In the genomic region with DNA sequence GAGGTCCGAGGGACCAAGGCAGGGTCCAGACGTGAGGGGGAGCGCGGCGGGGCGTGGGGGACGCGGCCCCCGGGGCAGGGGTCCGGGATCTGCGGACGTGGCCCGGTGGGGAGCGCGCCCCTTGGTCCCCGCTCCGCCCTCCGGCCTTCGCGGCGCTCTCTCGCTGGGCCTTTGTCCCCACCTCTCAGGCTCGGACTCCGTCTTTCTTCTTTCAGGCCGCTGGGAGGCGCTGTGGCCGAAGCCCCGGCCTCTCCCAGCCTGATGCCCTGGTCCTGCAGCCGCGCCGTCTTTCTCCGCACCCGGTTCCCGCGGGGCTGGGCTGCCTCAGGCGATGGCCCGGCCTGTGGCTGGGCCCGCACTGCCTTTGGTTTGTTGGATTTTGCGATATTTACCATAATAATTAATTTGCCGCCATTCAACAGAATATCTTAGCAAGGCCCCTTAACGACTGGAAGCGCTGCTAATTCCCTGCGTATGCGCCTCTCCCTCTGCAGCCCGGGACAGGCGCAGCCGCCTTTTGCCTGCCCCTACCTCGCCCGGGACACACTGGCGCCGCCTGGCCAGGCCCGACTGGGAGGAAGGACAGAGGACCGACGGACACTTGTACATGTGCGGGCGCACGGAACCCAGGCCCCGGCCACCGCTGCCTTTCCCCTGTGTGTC, we compare ENCODE assay signal across 1 cellular context.
TF ChIP-seq lines count a peak whose summit lies in the region.

No MANE protein-coding gene starts in this region.

TF ChIP-seq in HepG2, 621 proteins besides CTCF, POLR2A, EP300 and RAD21 (continues in another document):
- no peak for TF ChIP-seq FOXJ3 (CRISPR knock-in tag; IDR thresholded peaks at IDR 0.05; ENCODE audit: borderline replicate concordance)
- no peak for TF ChIP-seq ZZZ3 (CRISPR knock-in tag; IDR thresholded peaks at IDR 0.05; ENCODE audit: borderline replicate concordance)
- no peak for TF ChIP-seq RCOR2 (CRISPR knock-in tag; IDR thresholded peaks at IDR 0.05)
- TF ChIP-seq MEIS2 (CRISPR knock-in tag; IDR thresholded peaks at IDR 0.05): peak; percentile 53; the same call in 1 of the 2 replicates
- TF ChIP-seq THAP11 (CRISPR knock-in tag; IDR thresholded peaks at IDR 0.05): peak; percentile 32; the same call in 1 of the 2 replicates
- peak; percentile 79 for TF ChIP-seq ZFY (CRISPR knock-in tag; IDR thresholded peaks at IDR 0.05)
- TF ChIP-seq PAF1 (CRISPR knock-in tag; IDR thresholded peaks at IDR 0.05): no peak
- no peak for TF ChIP-seq FOXK2 (IDR thresholded peaks at IDR 0.05)
- no peak for TF ChIP-seq ZNF713 (CRISPR knock-in tag; IDR thresholded peaks at IDR 0.05)
- TF ChIP-seq PHB2 (IDR thresholded peaks at IDR 0.05; ENCODE audit: partially characterized antibody): no peak
- peak; percentile 48; the same call in 1 of the 2 replicates for TF ChIP-seq ZNF547 (CRISPR knock-in tag; IDR thresholded peaks at IDR 0.05)
- no peak for TF ChIP-seq ZNF282 (IDR thresholded peaks at IDR 0.05; ENCODE audit: partially characterized antibody)
- TF ChIP-seq MYC (CRISPR knock-in tag; IDR thresholded peaks at IDR 0.05; ENCODE audit: borderline replicate concordance): peak; percentile 18; the same call in 1 of the 2 replicates
- TF ChIP-seq ARNT2 (CRISPR knock-in tag; IDR thresholded peaks at IDR 0.05; ENCODE audit: low read depth): no peak
- TF ChIP-seq, protein P1, sequence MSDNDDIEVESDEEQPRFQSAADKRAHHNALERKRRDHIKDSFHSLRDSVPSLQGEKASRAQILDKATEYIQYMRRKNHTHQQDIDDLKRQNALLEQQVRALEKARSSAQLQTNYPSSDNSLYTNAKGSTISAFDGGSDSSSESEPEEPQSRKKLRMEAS (IDR thresholded peaks at IDR 0.05): no peak
- TF ChIP-seq, protein P2, sequence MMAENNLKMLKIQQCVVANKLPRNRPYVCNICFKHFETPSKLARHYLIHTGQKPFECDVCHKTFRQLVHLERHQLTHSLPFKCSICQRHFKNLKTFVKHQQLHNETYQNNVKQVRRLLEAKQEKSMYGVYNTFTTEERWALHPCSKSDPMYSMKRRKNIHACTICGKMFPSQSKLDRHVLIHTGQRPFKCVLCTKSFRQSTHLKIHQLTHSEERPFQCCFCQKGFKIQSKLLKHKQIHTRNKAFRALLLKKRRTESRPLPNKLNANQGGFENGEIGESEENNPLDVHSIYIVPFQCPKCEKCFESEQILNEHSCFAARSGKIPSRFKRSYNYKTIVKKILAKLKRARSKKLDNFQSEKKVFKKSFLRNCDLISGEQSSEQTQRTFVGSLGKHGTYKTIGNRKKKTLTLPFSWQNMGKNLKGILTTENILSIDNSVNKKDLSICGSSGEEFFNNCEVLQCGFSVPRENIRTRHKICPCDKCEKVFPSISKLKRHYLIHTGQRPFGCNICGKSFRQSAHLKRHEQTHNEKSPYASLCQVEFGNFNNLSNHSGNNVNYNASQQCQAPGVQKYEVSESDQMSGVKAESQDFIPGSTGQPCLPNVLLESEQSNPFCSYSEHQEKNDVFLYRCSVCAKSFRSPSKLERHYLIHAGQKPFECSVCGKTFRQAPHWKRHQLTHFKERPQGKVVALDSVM (CRISPR knock-in tag; IDR thresholded peaks at IDR 0.05): no peak
- TF ChIP-seq, protein P3, sequence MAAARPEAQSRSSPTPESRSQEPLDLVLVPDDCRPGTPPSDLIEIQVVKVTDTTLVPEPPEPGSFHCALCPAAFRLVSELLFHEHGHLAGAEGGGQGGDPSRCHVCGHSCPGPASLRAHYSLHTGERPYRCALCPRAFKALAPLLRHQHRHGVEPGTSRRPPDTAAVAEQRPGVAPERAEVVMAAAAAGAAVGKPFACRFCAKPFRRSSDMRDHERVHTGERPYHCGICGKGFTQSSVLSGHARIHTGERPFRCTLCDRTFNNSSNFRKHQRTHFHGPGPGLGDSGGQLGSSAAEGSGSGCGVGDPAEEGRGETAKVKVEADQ (CRISPR knock-in tag; IDR thresholded peaks at IDR 0.05; ENCODE audit: borderline replicate concordance): peak; percentile 86; the same call in 1 of the 2 replicates
- TF ChIP-seq HNRNPLL (IDR thresholded peaks at IDR 0.05; ENCODE audit: low read depth, low read length, poor library complexity, severe bottlenecking): peak; percentile 74
- TF ChIP-seq CAMTA2 (CRISPR knock-in tag; IDR thresholded peaks at IDR 0.05; ENCODE audit: borderline replicate concordance): no peak
- TF ChIP-seq CEBPG (CRISPR knock-in tag; IDR thresholded peaks at IDR 0.05): no peak
- TF ChIP-seq ATRX (CRISPR knock-in tag; IDR thresholded peaks at IDR 0.05; ENCODE audit: borderline replicate concordance): no peak
- no peak for TF ChIP-seq ZSCAN29 (CRISPR knock-in tag; conservative IDR thresholded peaks at IDR 0.05)
- TF ChIP-seq ZNF607 (CRISPR knock-in tag; IDR thresholded peaks at IDR 0.05; ENCODE audit: borderline replicate concordance): peak; percentile 23; the same call in 1 of the 2 replicates
- no peak for TF ChIP-seq NCOR1 (IDR thresholded peaks at IDR 0.05; ENCODE audit: borderline replicate concordance, low read length)
- peak; percentile 64; the same call in 1 of the 2 replicates for TF ChIP-seq KDM4B (CRISPR knock-in tag; IDR thresholded peaks at IDR 0.05)
- TF ChIP-seq ZNF33A (CRISPR knock-in tag; IDR thresholded peaks at IDR 0.05; ENCODE audit: borderline replicate concordance): no peak
- no peak for TF ChIP-seq ZNF354B (CRISPR knock-in tag; IDR thresholded peaks at IDR 0.05)
- TF ChIP-seq MIER2 (CRISPR knock-in tag; IDR thresholded peaks at IDR 0.05): peak; percentile 58; the same call in 1 of the 2 replicates
- no peak for TF ChIP-seq NRL (CRISPR knock-in tag; IDR thresholded peaks at IDR 0.05; ENCODE audit: borderline replicate concordance)
- TF ChIP-seq CBX5 (CRISPR knock-in tag; IDR thresholded peaks at IDR 0.05; ENCODE audit: borderline replicate concordance): peak; percentile 49; the same call in 1 of the 2 replicates
- peak; percentile 77 for TF ChIP-seq ZNF501 (CRISPR knock-in tag; IDR thresholded peaks at IDR 0.05)
- no peak for TF ChIP-seq ZNF3 (CRISPR knock-in tag; IDR thresholded peaks at IDR 0.05)
- TF ChIP-seq, protein P4, sequence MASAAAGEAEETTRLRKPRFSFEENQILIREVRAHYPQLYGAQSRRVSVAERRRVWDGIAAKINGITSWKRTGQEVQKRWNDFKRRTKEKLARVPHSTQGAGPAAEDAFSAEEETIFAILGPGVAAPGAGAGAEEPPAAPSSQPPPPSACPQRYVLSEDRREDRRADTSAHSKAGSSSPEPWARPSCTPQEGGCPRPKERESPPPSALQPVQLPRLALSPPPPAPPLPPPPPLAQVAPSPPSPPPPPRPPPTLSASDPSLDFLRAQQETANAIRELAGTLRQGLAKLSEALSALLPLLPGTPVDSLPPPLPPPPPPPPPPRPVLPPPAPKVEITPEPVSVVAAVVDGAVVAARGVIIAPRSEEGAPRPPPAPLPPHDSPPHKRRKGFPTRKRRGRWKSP (CRISPR knock-in tag; IDR thresholded peaks at IDR 0.05): peak; percentile 91
- no peak for TF ChIP-seq ONECUT2 (CRISPR knock-in tag; IDR thresholded peaks at IDR 0.05)
- TF ChIP-seq ZNF841 (CRISPR knock-in tag; IDR thresholded peaks at IDR 0.05; ENCODE audit: borderline replicate concordance): no peak
- TF ChIP-seq, protein P5, sequence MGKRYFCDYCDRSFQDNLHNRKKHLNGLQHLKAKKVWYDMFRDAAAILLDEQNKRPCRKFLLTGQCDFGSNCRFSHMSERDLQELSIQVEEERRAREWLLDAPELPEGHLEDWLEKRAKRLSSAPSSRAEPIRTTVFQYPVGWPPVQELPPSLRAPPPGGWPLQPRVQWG (CRISPR knock-in tag; IDR thresholded peaks at IDR 0.05; ENCODE audit: borderline replicate concordance, low read depth): no peak
- TF ChIP-seq PPARG (CRISPR knock-in tag; conservative IDR thresholded peaks at IDR 0.05): no peak
- TF ChIP-seq TBP (CRISPR knock-in tag; IDR thresholded peaks at IDR 0.05): 0 out of 2 replicates have a peak, but pooled peaks have one; percentile 54
- TF ChIP-seq KDM2A (CRISPR knock-in tag; IDR thresholded peaks at IDR 0.05; ENCODE audit: borderline replicate concordance, low read depth): peak; percentile 90
- no peak for TF ChIP-seq ATM (IDR thresholded peaks at IDR 0.05; ENCODE audit: borderline replicate concordance)
- TF ChIP-seq GTF2F1 (IDR thresholded peaks at IDR 0.05; ENCODE audit: low read length): no peak
- TF ChIP-seq WIZ (CRISPR knock-in tag; IDR thresholded peaks at IDR 0.05): no peak
- 0 out of 2 replicates have a peak, but pooled peaks have one; percentile 17 for TF ChIP-seq ZNF792 (CRISPR knock-in tag; IDR thresholded peaks at IDR 0.05)
- TF ChIP-seq SP5 (CRISPR knock-in tag; IDR thresholded peaks at IDR 0.05; ENCODE audit: borderline replicate concordance, low read depth): 0 out of 2 replicates have a peak, but pooled peaks have one; percentile 19
- no peak for TF ChIP-seq RBAK (CRISPR knock-in tag; IDR thresholded peaks at IDR 0.05)
- no peak for TF ChIP-seq PTBP1 (IDR thresholded peaks at IDR 0.05; ENCODE audit: low read depth, low read length, poor library complexity, severe bottlenecking)
- TF ChIP-seq PCBP1 (IDR thresholded peaks at IDR 0.05; ENCODE audit: borderline replicate concordance, low read depth, low read length): no peak
- TF ChIP-seq, protein P6, sequence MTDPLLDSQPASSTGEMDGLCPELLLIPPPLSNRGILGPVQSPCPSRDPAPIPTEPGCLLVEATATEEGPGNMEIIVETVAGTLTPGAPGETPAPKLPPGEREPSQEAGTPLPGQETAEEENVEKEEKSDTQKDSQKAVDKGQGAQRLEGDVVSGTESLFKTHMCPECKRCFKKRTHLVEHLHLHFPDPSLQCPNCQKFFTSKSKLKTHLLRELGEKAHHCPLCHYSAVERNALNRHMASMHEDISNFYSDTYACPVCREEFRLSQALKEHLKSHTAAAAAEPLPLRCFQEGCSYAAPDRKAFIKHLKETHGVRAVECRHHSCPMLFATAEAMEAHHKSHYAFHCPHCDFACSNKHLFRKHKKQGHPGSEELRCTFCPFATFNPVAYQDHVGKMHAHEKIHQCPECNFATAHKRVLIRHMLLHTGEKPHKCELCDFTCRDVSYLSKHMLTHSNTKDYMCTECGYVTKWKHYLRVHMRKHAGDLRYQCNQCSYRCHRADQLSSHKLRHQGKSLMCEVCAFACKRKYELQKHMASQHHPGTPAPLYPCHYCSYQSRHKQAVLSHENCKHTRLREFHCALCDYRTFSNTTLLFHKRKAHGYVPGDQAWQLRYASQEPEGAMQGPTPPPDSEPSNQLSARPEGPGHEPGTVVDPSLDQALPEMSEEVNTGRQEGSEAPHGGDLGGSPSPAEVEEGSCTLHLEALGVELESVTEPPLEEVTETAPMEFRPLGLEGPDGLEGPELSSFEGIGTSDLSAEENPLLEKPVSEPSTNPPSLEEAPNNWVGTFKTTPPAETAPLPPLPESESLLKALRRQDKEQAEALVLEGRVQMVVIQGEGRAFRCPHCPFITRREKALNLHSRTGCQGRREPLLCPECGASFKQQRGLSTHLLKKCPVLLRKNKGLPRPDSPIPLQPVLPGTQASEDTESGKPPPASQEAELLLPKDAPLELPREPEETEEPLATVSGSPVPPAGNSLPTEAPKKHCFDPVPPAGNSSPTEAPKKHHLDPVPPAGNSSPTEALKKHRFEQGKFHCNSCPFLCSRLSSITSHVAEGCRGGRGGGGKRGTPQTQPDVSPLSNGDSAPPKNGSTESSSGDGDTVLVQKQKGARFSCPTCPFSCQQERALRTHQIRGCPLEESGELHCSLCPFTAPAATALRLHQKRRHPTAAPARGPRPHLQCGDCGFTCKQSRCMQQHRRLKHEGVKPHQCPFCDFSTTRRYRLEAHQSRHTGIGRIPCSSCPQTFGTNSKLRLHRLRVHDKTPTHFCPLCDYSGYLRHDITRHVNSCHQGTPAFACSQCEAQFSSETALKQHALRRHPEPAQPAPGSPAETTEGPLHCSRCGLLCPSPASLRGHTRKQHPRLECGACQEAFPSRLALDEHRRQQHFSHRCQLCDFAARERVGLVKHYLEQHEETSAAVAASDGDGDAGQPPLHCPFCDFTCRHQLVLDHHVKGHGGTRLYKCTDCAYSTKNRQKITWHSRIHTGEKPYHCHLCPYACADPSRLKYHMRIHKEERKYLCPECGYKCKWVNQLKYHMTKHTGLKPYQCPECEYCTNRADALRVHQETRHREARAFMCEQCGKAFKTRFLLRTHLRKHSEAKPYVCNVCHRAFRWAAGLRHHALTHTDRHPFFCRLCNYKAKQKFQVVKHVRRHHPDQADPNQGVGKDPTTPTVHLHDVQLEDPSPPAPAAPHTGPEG (CRISPR knock-in tag; IDR thresholded peaks at IDR 0.05): peak; percentile 63; the same call in 1 of the 2 replicates
- no peak for TF ChIP-seq ISL2 (CRISPR knock-in tag; IDR thresholded peaks at IDR 0.05)
- TF ChIP-seq XBP1 (CRISPR knock-in tag; IDR thresholded peaks at IDR 0.05): no peak
- no peak for TF ChIP-seq ZNF260 (CRISPR knock-in tag; IDR thresholded peaks at IDR 0.05; ENCODE audit: borderline replicate concordance, low read depth)
- TF ChIP-seq KDM6A (CRISPR knock-in tag; IDR thresholded peaks at IDR 0.05; ENCODE audit: low read depth): no peak
- TF ChIP-seq ZNF777 (CRISPR knock-in tag; IDR thresholded peaks at IDR 0.05): 0 out of 2 replicates have a peak, but pooled peaks have one; percentile 16
- TF ChIP-seq TEAD2 (CRISPR knock-in tag; IDR thresholded peaks at IDR 0.05): no peak
- peak; percentile 44 for TF ChIP-seq HNF4A (CRISPR knock-in tag; IDR thresholded peaks at IDR 0.05)
- TF ChIP-seq CENPX (CRISPR knock-in tag; IDR thresholded peaks at IDR 0.05): no peak
- TF ChIP-seq, protein P7, sequence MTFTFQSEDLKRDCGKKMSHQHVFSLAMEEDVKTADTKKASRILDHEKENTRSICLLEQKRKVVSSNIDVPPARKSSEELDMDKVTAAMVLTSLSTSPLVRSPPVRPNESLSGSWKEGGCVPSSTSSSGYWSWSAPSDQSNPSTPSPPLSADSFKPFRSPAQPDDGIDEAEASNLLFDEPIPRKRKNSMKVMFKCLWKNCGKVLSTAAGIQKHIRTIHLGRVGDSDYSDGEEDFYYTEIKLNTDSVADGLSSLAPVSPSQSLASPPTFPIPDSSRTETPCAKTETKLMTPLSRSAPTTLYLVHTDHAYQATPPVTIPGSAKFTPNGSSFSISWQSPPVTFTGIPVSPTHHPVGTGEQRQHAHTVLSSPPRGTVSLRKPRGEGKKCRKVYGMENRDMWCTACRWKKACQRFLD (CRISPR knock-in tag; IDR thresholded peaks at IDR 0.05; ENCODE audit: borderline replicate concordance): no peak
- no peak for TF ChIP-seq RXRB (CRISPR knock-in tag; IDR thresholded peaks at IDR 0.05; ENCODE audit: borderline replicate concordance)
- TF ChIP-seq, protein P8, sequence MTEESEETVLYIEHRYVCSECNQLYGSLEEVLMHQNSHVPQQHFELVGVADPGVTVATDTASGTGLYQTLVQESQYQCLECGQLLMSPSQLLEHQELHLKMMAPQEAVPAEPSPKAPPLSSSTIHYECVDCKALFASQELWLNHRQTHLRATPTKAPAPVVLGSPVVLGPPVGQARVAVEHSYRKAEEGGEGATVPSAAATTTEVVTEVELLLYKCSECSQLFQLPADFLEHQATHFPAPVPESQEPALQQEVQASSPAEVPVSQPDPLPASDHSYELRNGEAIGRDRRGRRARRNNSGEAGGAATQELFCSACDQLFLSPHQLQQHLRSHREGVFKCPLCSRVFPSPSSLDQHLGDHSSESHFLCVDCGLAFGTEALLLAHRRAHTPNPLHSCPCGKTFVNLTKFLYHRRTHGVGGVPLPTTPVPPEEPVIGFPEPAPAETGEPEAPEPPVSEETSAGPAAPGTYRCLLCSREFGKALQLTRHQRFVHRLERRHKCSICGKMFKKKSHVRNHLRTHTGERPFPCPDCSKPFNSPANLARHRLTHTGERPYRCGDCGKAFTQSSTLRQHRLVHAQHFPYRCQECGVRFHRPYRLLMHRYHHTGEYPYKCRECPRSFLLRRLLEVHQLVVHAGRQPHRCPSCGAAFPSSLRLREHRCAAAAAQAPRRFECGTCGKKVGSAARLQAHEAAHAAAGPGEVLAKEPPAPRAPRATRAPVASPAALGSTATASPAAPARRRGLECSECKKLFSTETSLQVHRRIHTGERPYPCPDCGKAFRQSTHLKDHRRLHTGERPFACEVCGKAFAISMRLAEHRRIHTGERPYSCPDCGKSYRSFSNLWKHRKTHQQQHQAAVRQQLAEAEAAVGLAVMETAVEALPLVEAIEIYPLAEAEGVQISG (CRISPR knock-in tag; IDR thresholded peaks at IDR 0.05): peak; percentile 65
